32 cellular contexts compared by ENCODE assay signal in the genomic region with DNA sequence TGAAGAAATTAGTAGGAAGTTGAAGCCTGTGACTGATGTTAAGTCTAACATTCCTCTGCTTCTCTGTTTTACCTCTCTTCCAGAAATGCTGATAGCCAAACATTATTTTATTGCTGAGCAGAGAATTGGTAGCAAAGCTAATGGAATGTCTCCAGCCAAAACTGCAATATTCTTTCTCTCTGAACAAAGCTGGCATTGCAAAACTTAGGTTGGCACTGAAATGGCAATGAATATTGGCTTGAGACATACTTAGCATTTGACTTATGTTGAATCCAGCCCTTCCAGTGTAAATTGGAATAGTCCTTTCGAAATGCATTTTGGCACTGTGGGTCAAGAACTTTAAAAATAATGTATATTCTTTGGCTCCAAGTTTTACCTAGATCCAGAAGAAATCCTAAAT.
"Had no signal": no experiment of that assay in that cellular context is flagged by ENCODE, and none has a peak within 500 bp of the region (broad histone marks: within the 10 kb centered on the region; RNA-seq: fewer than 3 reads in every experiment).

No MANE protein-coding gene starts in this region.

- H3K4me1 Mint-ChIP-seq: activated CD8-positive, alpha-beta memory T cell treated with anti-CD3 and anti-CD28 coated beads, Interleukin-2, amount 10 ng/mL, durations not matched to agents 7 days and 5 days had no signal

- H3K4me1 ChIP-seq: SJCRH30 had no signal

- H3K9me3 Mint-ChIP-seq: activated naive CD4-positive, alpha-beta T cell treated with anti-CD3 and anti-CD28 coated beads, Interleukin-2, amount 50 U/mL, for 24 hours; activated T-cell treated with anti-CD3 and anti-CD28 coated beads, Interleukin-2, amount 50 U/mL, for 24 hours; activated T-helper 1 cell treated with anti-CD3 and anti-CD28 coated beads, Interleukin-12 subunit alpha, Interleukin-12 subunit beta, Interleukin-2, Interleukin-4 antibody, amounts not matched to agents 30 ng/mL and 10 ng/mL and 1 ng/mL, durations not matched to agents 14 hours and 24 hours and 36 hours; central memory CD8-positive, alpha-beta T cell; T-helper 1 cell treated with Interleukin-12 subunit alpha and Interleukin-12 subunit beta and Interleukin-4 antibody, amounts not matched to agents 30 μg/mL and 1 μg/mL, for 36 hours had no signal

- H3K27me3 Mint-ChIP-seq: activated CD8-positive, alpha-beta memory T cell treated with anti-CD3 and anti-CD28 coated beads, Interleukin-2, amount 10 ng/mL, durations not matched to agents 7 days and 5 days; activated naive CD4-positive, alpha-beta T cell treated with anti-CD3 and anti-CD28 coated beads, Interleukin-2, amount 50 U/mL, for 24 hours; activated T-cell treated with anti-CD3 and anti-CD28 coated beads, Interleukin-2, amount 50 U/mL, for 24 hours; central memory CD8-positive, alpha-beta T cell had no signal

- H3K27me3 ChIP-seq: ascending aorta, body of pancreas, SJCRH30 had no signal

- H3K27ac ChIP-seq: body of pancreas, SJCRH30 had no signal

- DNase-seq: activated CD4-positive, alpha-beta T cell treated with anti-CD3 and anti-CD28 coated beads for 48 hours; activated CD4-positive, alpha-beta T cell treated with anti-CD3 and anti-CD28 coated beads, Interleukin-2, amount 50 U/mL, for 4 hours; activated CD4-positive, CD25-positive, alpha-beta regulatory T cell treated with anti-CD3 and anti-CD28 coated beads, Interleukin-2, amount 50 U/mL, for 72 hours; activated CD8-positive, alpha-beta memory T cell treated with anti-CD3 and anti-CD28 coated beads, Interleukin-2, amount 10 ng/mL, durations not matched to agents 7 days and 5 days; activated effector memory CD4-positive, alpha-beta T cell treated with Interleukin-2 at 50 U/mL for 16 hours; activated naive CD4-positive, alpha-beta T cell; activated T-cell treated with anti-CD3 and anti-CD28 coated beads, Interleukin-2, amount 50 U/mL, for 24 hours; amniotic stem cell; body of pancreas; Kasumi-1; MV-4-11; NCI-H1092 treated with DMSO at 0.1 percent for 48 hours; NCI-H1417 treated with DMSO at 0.1 percent for 48 hours; NCI-H1694; NCI-H2029; NCI-H2107; NCI-H2171 treated with DMSO at 0.1 percent for 48 hours; NCI-H345; NCI-H510A; NCI-H526 treated with DMSO at 0.1 percent for 48 hours; NCI-H82; Right ventricle myocardium superior; RPMI8226; SJCRH30; T-helper 9 cell had no signal

- H3K9me3 ChIP-seq: body of pancreas, SJCRH30 had no signal

- H3K27ac Mint-ChIP-seq: activated CD8-positive, alpha-beta memory T cell treated with anti-CD3 and anti-CD28 coated beads, Interleukin-2, amount 10 ng/mL, durations not matched to agents 7 days and 5 days; activated naive CD4-positive, alpha-beta T cell treated with anti-CD3 and anti-CD28 coated beads, Interleukin-2, amount 50 U/mL, for 24 hours; activated T-cell treated with anti-CD3 and anti-CD28 coated beads, Interleukin-2, amount 50 U/mL, for 24 hours; activated T-helper 1 cell treated with anti-CD3 and anti-CD28 coated beads, Interleukin-12 subunit alpha, Interleukin-12 subunit beta, Interleukin-2, Interleukin-4 antibody, amounts not matched to agents 30 ng/mL and 10 ng/mL and 1 ng/mL, durations not matched to agents 14 hours and 24 hours and 36 hours; T-helper 1 cell treated with Interleukin-12 subunit alpha and Interleukin-12 subunit beta and Interleukin-4 antibody, amounts not matched to agents 30 μg/mL and 1 μg/mL, for 36 hours; WTC11 had no signal

- H3K36me3 ChIP-seq: ascending aorta had no signal

- H3K4me3 Mint-ChIP-seq: activated CD8-positive, alpha-beta memory T cell treated with anti-CD3 and anti-CD28 coated beads, Interleukin-2, amount 10 ng/mL, durations not matched to agents 7 days and 5 days; activated naive CD4-positive, alpha-beta T cell treated with anti-CD3 and anti-CD28 coated beads, Interleukin-2, amount 50 U/mL, for 24 hours; activated T-cell treated with anti-CD3 and anti-CD28 coated beads, Interleukin-2, amount 50 U/mL, for 24 hours; activated T-helper 1 cell treated with anti-CD3 and anti-CD28 coated beads, Interleukin-12 subunit alpha, Interleukin-12 subunit beta, Interleukin-2, Interleukin-4 antibody, amounts not matched to agents 30 ng/mL and 10 ng/mL and 1 ng/mL, durations not matched to agents 14 hours and 24 hours and 36 hours; central memory CD8-positive, alpha-beta T cell; T-helper 1 cell treated with Interleukin-12 subunit alpha and Interleukin-12 subunit beta and Interleukin-4 antibody, amounts not matched to agents 30 μg/mL and 1 μg/mL, for 36 hours; WTC11 had no signal

- ATAC-seq: activated CD8-positive, alpha-beta memory T cell treated with anti-CD3 and anti-CD28 coated beads, Interleukin-2, amount 10 ng/mL, durations not matched to agents 7 days and 5 days; body of pancreas; K562; WTC11 had no signal

- H3K4me3 ChIP-seq: ascending aorta, body of pancreas, K562, SJCRH30 had no signal
